8 cellular contexts compared by ENCODE assay signal in the genomic region with DNA sequence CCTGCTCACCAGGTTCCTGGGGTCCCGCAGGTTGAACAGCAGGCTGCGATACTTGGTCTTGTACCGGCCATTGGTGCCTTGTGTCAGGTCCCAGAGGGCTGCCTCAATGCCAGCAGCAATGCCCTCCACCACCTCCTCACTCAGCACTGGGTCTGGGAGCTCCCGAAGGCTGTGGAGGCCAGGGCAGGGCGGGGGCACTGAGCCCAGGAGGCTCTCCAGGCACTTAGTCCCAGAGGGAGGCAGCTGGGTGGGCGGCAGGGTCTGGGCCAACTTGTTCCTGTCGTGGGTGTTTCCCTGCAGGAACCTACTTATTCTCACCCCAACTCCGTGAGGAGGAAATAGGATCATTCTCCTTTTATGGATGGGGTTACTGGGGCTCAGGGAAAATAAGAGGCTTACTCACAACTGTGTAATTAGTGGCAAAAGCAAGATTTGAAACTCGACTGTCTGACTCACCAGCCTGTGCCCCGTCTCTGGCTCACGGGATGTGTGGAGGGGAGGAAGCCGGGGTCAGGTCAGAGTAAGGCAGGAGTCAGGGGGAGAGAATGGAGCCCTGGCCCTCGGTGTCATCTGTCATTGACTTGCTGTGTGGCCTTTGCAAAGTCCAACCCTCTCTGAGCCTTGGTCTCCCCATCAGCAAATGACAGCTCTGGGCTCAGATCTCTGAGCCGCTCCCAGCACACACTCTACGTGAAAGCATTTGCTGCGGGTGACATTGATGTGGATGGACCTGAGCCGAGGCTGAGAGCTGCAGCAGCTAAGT. TPM values are rescaled to one million over a fixed set of nuclear protein-coding genes. Genes with fewer than 3 reads are reported as not detected.
DNase-seq lines count a peak whose midpoint lies in the region; ATAC-seq and TF ChIP-seq lines count a peak whose summit lies in the region.

No MANE protein-coding gene starts in this region.

- H3K27ac ChIP-seq in IMR-90 (ENCODE audit: insufficient read depth, low read length), result peak overlapping the region; percentile 77

- H2BK20ac ChIP-seq in IMR-90 (ENCODE audit: low read depth, low read length), result peak overlapping the region; percentile 92

- H3K4me2 ChIP-seq in IMR-90 (ENCODE audit: low read depth, low read length), result peak overlapping the region; percentile 76

- peaks cover 30% of the 10 kb centered on the region for H3K4me1 Mint-ChIP-seq in Calu3 (ENCODE audit: low read depth, unreplicated experiment)

- H3K27ac Mint-ChIP-seq in Calu3 (ENCODE audit: unreplicated experiment), result peak overlapping the region; percentile 60

- H2AFZ ChIP-seq in IMR-90 (replicated peaks; ENCODE audit: low read length, poor library complexity), result peak overlapping the region; percentile 90

- peaks cover 1% of the 10 kb centered on the region; the same call in 1 of the 2 replicates for H3K36me3 ChIP-seq in IMR-90 (ENCODE audit: control insufficient read depth, insufficient read depth, low read length)

- H4K20me1 ChIP-seq in IMR-90 (ENCODE audit: insufficient read depth, low read length), result peaks cover 13% of the 10 kb centered on the region

- in situ Hi-C loops in IMR-90 (cut with MboI; ENCODE audit: low sequenced_read_pairs), result no loop called here

- H3K27me3 ChIP-seq in IMR-90 (ENCODE audit: control insufficient read depth, insufficient read depth, low read length), result no peaks in the 10 kb centered on the region

- DNase-seq in Calu3, result peak; percentile 56
- DNase-seq in IMR-90, result peak; percentile 90
- peak; percentile 82 to 89 for DNase-seq in cardiac fibroblast (ENCODE audit: low read depth in 2 of 2)
- DNase-seq in non-pigmented ciliary epithelial cell (ENCODE audit: low read depth), result peak; percentile 54
- no peak for DNase-seq in effector CD8-positive, alpha-beta T cell (lab: John Stamatoyannopoulos, UW)
- no peak for DNase-seq in NCI-H345 treated with DMSO at 0.1 percent for 48 hours (lab: John Stamatoyannopoulos, UW; ENCODE audit: unreplicated experiment)

- H2BK15ac ChIP-seq in IMR-90 (ENCODE audit: low read depth, low read length), result peak overlapping the region; percentile 93

- H3K36me3 Mint-ChIP-seq in Calu3 (ENCODE audit: insufficient read depth, unreplicated experiment), result peaks cover 4% of the 10 kb centered on the region

- H3K9ac ChIP-seq in IMR-90 (ENCODE audit: low read depth, low read length), result peak overlapping the region; percentile 64

- H4K91ac ChIP-seq in IMR-90 (ENCODE audit: insufficient read depth, low read depth, low read length), result peak overlapping the region; percentile 98

- H3K27me3 Mint-ChIP-seq in Calu3 (ENCODE audit: unreplicated experiment), result peaks cover 8% of the 10 kb centered on the region

- H2AK9ac ChIP-seq in IMR-90 (replicated peaks; ENCODE audit: low read depth, low read length, poor library complexity), result peak overlapping the region; percentile 99

- H3K9me3 ChIP-seq in IMR-90 (ENCODE audit: control insufficient read depth, insufficient read depth, low read length), result no peaks in the 10 kb centered on the region

- TF ChIP-seq POLR2A in IMR-90 (IDR thresholded peaks at IDR 0.05; ENCODE audit: low read depth, low read length), result peak; percentile 55

- 29% methylated on average over 5 of the region's 17 CpGs; no CpG with 5 or more reads in 1 of the 2 experiments for WGBS in IMR-90 (ENCODE audit: extremely low coverage in 2 of 2, insufficient read length in 1 of 2), 2 experiments

- H3K23ac ChIP-seq in IMR-90 (ENCODE audit: low read depth, low read length), result peak overlapping the region; percentile 96

- H3K18ac ChIP-seq in IMR-90 (ENCODE audit: low read depth, low read length), result peak overlapping the region; percentile 75

- peak overlapping the region; percentile 98 for H3K14ac ChIP-seq in IMR-90 (replicated peaks; ENCODE audit: low read depth, low read length)

- CTCF ChIA-PET in Calu3 (lab: Charles Lee), result interaction anchor here (0.5 to 2.2 kb wide), 4 partner anchors 10 to 167 kb away, joined by 4 to 15 read pairs (median 6); a partner anchor contains a TSS
- CTCF ChIA-PET in IMR-90 (lab: Yijun Ruan, JAX), result interaction anchor here (1.4 to 2.5 kb wide), 3 partner anchors 10 to 166 kb away, joined by 3 to 11 read pairs (median 9); no protein-coding TSS in a partner anchor

- BruUV-seq in Calu3 (replicated peaks; lab: Mats Ljungman, UMichigan), result no TSS peak
- no TSS peak for BruUV-seq in IMR-90 (replicated peaks; lab: Mats Ljungman, UMichigan)

- peak overlapping the region; percentile 58 for H3K4me3 ChIP-seq in IMR-90 (ENCODE audit: insufficient read depth, low read depth, low read length)
- peak overlapping the region; percentile 36 to 73 for H3K4me3 ChIP-seq in cardiac fibroblast (replicated peaks in 1 of 2; ENCODE audit: low read depth in 2 of 2, low read length in 2 of 2)

- peak overlapping the region; percentile 48 for H3K4me3 Mint-ChIP-seq in Calu3 (ENCODE audit: low read depth, unreplicated experiment)

- POLR2A ChIA-PET in IMR-90 (lab: Charles Lee; ENCODE audit: unreplicated experiment), result interaction anchor here (0.6 kb wide), 1 partner anchor 111 kb away, joined by 7 read pairs; no protein-coding TSS in a partner anchor

- peak overlapping the region; percentile 93 to 96 for H4K8ac ChIP-seq in IMR-90 (ENCODE audit: low read depth in 2 of 2, low read length in 2 of 2)

- peak overlapping the region; percentile 96 for H2BK120ac ChIP-seq in IMR-90 (ENCODE audit: low read depth, low read length)

- peak overlapping the region; percentile 85 for H4K5ac ChIP-seq in IMR-90 (ENCODE audit: low read depth, low read length)

- H3K9me1 ChIP-seq in IMR-90 (ENCODE audit: insufficient read depth, low read length), result peaks cover 18% of the 10 kb centered on the region

- H2AK5ac ChIP-seq in IMR-90 (ENCODE audit: low read depth, low read length), result peak overlapping the region; percentile 99

- H3K9me3 Mint-ChIP-seq in Calu3 (ENCODE audit: low read depth, unreplicated experiment), result no peaks in the 10 kb centered on the region

- ATAC-seq in IMR-90 (ENCODE audit: low read depth), result peak; percentile 82
- no peak for ATAC-seq in GM19023 (IDR thresholded peaks at IDR 0.05; ENCODE audit: unreplicated experiment)
- no peak for ATAC-seq in HG03442 (IDR thresholded peaks at IDR 0.05; ENCODE audit: unreplicated experiment)

- no peak for TF ChIP-seq CTCF in Calu3 (IDR thresholded peaks at IDR 0.05; ENCODE audit: unreplicated experiment)
- no peak for TF ChIP-seq CTCF in IMR-90 (conservative IDR thresholded peaks at IDR 0.05; ENCODE audit: low read depth, low read length)
- TF ChIP-seq CTCF in cardiac fibroblast (IDR thresholded peaks at IDR 0.05; ENCODE audit: low read depth, low read length), result no peak

- peak overlapping the region; percentile 99 for H3K4ac ChIP-seq in IMR-90 (ENCODE audit: low read depth, low read length)

- H3K4me1 ChIP-seq in IMR-90 (ENCODE audit: control insufficient read depth, insufficient read depth, low read length), result peaks cover 32% of the 10 kb centered on the region

- H2BK5ac ChIP-seq in IMR-90 (ENCODE audit: low read depth, low read length, poor library complexity, severe bottlenecking), result peak overlapping the region; percentile 87

- H3K56ac ChIP-seq in IMR-90 (ENCODE audit: extremely low read depth, insufficient read depth, low read length), result peak overlapping the region; percentile 95

- H3K79me1 ChIP-seq in IMR-90 (ENCODE audit: low read depth in 1 of 2, low read length in 2 of 2), result peaks cover 11 to 44% of the 10 kb centered on the region in 2 experiments; a peak in 2 of 4 replicates

- intact Hi-C loops in Calu3 (cut with micrococcal nuclease; ENCODE audit: unreplicated experiment) (no loop called here), IMR-90 (cut with micrococcal nuclease) (loop anchor here (2.0 to 10.0 kb wide), 3 partner anchors 138 to 364 kb away; no protein-coding TSS in a partner anchor)

- dilution Hi-C loops in IMR-90 (cut with HindIII; ENCODE audit: low sequenced_read_pairs, unreplicated experiment), result no loop called here

- TF ChIP-seq RAD21 in IMR-90 (IDR thresholded peaks at IDR 0.05; ENCODE audit: low read length), result 0 out of 2 replicates have a peak, but pooled peaks have one; percentile 13

TF ChIP-seq in IMR-90, 13 proteins besides CTCF, POLR2A, EP300 and RAD21 (continues in another document):
- no peak for TF ChIP-seq MAFK (IDR thresholded peaks at IDR 0.05; ENCODE audit: low read depth, low read length)
- no peak for TF ChIP-seq CHD1 (IDR thresholded peaks at IDR 0.05; ENCODE audit: low read depth, low read length)
- TF ChIP-seq, protein P1, sequence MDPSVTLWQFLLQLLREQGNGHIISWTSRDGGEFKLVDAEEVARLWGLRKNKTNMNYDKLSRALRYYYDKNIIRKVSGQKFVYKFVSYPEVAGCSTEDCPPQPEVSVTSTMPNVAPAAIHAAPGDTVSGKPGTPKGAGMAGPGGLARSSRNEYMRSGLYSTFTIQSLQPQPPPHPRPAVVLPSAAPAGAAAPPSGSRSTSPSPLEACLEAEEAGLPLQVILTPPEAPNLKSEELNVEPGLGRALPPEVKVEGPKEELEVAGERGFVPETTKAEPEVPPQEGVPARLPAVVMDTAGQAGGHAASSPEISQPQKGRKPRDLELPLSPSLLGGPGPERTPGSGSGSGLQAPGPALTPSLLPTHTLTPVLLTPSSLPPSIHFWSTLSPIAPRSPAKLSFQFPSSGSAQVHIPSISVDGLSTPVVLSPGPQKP (IDR thresholded peaks at IDR 0.05; ENCODE audit: borderline replicate concordance, low read depth, low read length), result no peak
- 0 out of 2 replicates have a peak, but pooled peaks have one; percentile 13 for TF ChIP-seq SMC3 (IDR thresholded peaks at IDR 0.05; ENCODE audit: low read depth, low read length)
- peak; percentile 95 for TF ChIP-seq BHLHE40 (IDR thresholded peaks at IDR 0.05; ENCODE audit: low read depth, low read length)
- no peak for TF ChIP-seq RFX5 (IDR thresholded peaks at IDR 0.05; ENCODE audit: low read depth, low read length)
- TF ChIP-seq MAZ (IDR thresholded peaks at IDR 0.05; ENCODE audit: borderline replicate concordance, low read depth, low read length), result no peak; the same call in 1 of the 2 replicates
- TF ChIP-seq NFE2L2 (IDR thresholded peaks at IDR 0.05; ENCODE audit: low read depth, low read length), result no peak
- no peak for TF ChIP-seq MXI1 (IDR thresholded peaks at IDR 0.05; ENCODE audit: borderline replicate concordance, low read depth, low read length)
- peak; percentile 19 for TF ChIP-seq RCOR1 (IDR thresholded peaks at IDR 0.05; ENCODE audit: insufficient replicate concordance, low read length)
- TF ChIP-seq CEBPB (IDR thresholded peaks at IDR 0.05; ENCODE audit: low read depth, low read length), result peak; percentile 13; the same call in 1 of the 2 replicates
- TF ChIP-seq FOS (IDR thresholded peaks at IDR 0.05; ENCODE audit: low read depth, low read length), result peak; percentile 80

RNA-seq across cellular contexts. Expression of a gene that starts 17.2 kb away (rescaled TPM):
- total RNA-seq in Calu3 (2022) (6.3 and 8.4 TPM in 2 replicates), IMR-90 (2012; rRNA removed) (42.2 and 59.7 TPM in 2 replicates)
- 132 and 135 TPM in 2 replicates for polyA plus RNA-seq in IMR-90 (2012; rRNA removed)
- polyA plus RNA-seq in IMR-90 (2012; cell fraction: cytosol; rRNA removed), result 61.6 and 91.4 TPM in 2 replicates
- 471 and 772 TPM in 2 replicates for polyA plus RNA-seq in IMR-90 (2012; cell fraction: nucleus; rRNA removed; ENCODE audit: low replicate concordance)

RNA-seq across cellular contexts. Expression of a gene that starts 34.5 kb away (rescaled TPM):
- total RNA-seq in Calu3 (2022) (1.9 and 2.9 TPM in 2 replicates), IMR-90 (2012; rRNA removed) (2.2 and 2.5 TPM in 2 replicates)
- 11.9 TPM in 2 replicates for polyA plus RNA-seq in IMR-90 (2012; rRNA removed)
- polyA plus RNA-seq in IMR-90 (2012; cell fraction: cytosol; rRNA removed), result 6.4 and 15.9 TPM in 2 replicates
- 38.7 and 77.7 TPM in 2 replicates for polyA plus RNA-seq in IMR-90 (2012; cell fraction: nucleus; rRNA removed; ENCODE audit: low replicate concordance)

Comparison
In these comparisons a context has a peak if more than half of its experiments do, and no peak if none do; other contexts are left out.
1. DNase-seq: peak in Calu3 (single experiment), IMR-90 (single experiment), cardiac fibroblast (2 of 2) and non-pigmented ciliary epithelial cell (single experiment); none in effector CD8-positive, alpha-beta T cell (single experiment) and NCI-H345 treated with DMSO at 0.1 percent for 48 hours (single experiment).